In genomic region chr19:9877775-9878510, GRCh38 we compare ENCODE assay signal across 3 cellular contexts.
TF ChIP-seq lines count a peak whose summit lies in the region.

No MANE protein-coding gene starts in this region.

TF ChIP-seq in SK-N-SH, 30 proteins besides CTCF, POLR2A, EP300 and RAD21:
- TF ChIP-seq FOSL2 (IDR thresholded peaks at IDR 0.05; ENCODE audit: borderline replicate concordance, low read depth) (no peak), TCF12 (IDR thresholded peaks at IDR 0.05) (peak; percentile 58)
TF ChIP-seq in SK-N-SH: peak in this region for 1.

TF ChIP-seq in SK-N-SH treated with all-trans-retinoic acid at 6 μM for 48 hours, 23 proteins besides CTCF, POLR2A, EP300 and RAD21:
- TF ChIP-seq ZNF565 (CRISPR knock-in tag; conservative IDR thresholded peaks at IDR 0.05; ENCODE audit: low read depth) (no peak), ZFP30 (CRISPR knock-in tag; IDR thresholded peaks at IDR 0.05) (no peak), SNAI2 (CRISPR knock-in tag; IDR thresholded peaks at IDR 0.05) (no peak), OSR1 (CRISPR knock-in tag; IDR thresholded peaks at IDR 0.05) (no peak), ESRRG (CRISPR knock-in tag; IDR thresholded peaks at IDR 0.05) (no peak), ZFP3 (CRISPR knock-in tag; IDR thresholded peaks at IDR 0.05) (no peak)
TF ChIP-seq in SK-N-SH treated with all-trans-retinoic acid at 6 μM for 48 hours: peak in this region for 0.

TF ChIP-seq in H1, 55 proteins besides CTCF, POLR2A, EP300 and RAD21:
- TF ChIP-seq E2F6 (IDR thresholded peaks at IDR 0.05) (no peak), CREB1 (IDR thresholded peaks at IDR 0.05) (no peak), TAF7 (optimal IDR thresholded peaks at IDR 0.05; ENCODE audit: borderline replicate concordance, low read depth, low read length) (no peak), KDM5A (IDR thresholded peaks at IDR 0.05; ENCODE audit: low read length) (no peak), CBX5 (IDR thresholded peaks at IDR 0.05; ENCODE audit: low read depth, low read length) (no peak), TAF1 (IDR thresholded peaks at IDR 0.05; ENCODE audit: low read depth, low read length) (no peak), YY1 (IDR thresholded peaks at IDR 0.05; ENCODE audit: low read depth, low read length) (no peak), GABPA (IDR thresholded peaks at IDR 0.05; ENCODE audit: borderline replicate concordance, insufficient read depth, low read length) (no peak), ZNF274 (IDR thresholded peaks at IDR 0.05; ENCODE audit: borderline replicate concordance, extremely low read depth, low read length) (no peak)
